Comparison of ENCODE assay signal across 10 cellular contexts in genomic region chr5:75050415-75050814, GRCh38. TPM values are rescaled to one million over a fixed set of nuclear protein-coding genes. Genes with fewer than 3 reads are reported as not detected.
DNase-seq lines count a peak whose midpoint lies in the region; ATAC-seq and TF ChIP-seq lines count a peak whose summit lies in the region.
"Had no signal": no experiment of that assay in that cellular context is flagged by ENCODE, and none has a peak within 500 bp of the region (broad histone marks: within the 10 kb centered on the region; RNA-seq: fewer than 3 reads in every experiment).

No MANE protein-coding gene starts in this region.

- TF ChIP-seq CTCF in osteoblast (IDR thresholded peaks at IDR 0.05; ENCODE audit: extremely low read depth, low read depth, low read length) (peak; percentile 15), tibial artery (IDR thresholded peaks at IDR 0.05) (peak in 1 of 2 experiments; percentile 7)

- H3K27ac ChIP-seq in osteoblast (ENCODE audit: low read depth, low read length) (no peak overlapping the region), tibial artery (peak overlapping the region in 1 of 2 donors; percentile 93)
- H3K27ac ChIP-seq: 22Rv1 had no signal

- H3K4me3 ChIP-seq in osteoblast (ENCODE audit: insufficient read depth, low read length) (no peak overlapping the region), tibial artery (no peak overlapping the region)

- H3K79me2 ChIP-seq in osteoblast (ENCODE audit: insufficient read depth, low read length) = no peaks in the 10 kb centered on the region

- H3K36me3 ChIP-seq in osteoblast (ENCODE audit: insufficient read depth, low read length) (no peaks in the 10 kb centered on the region), tibial artery (peaks cover 0 to 3% (median 0%) of the 10 kb centered on the region in 3 donors)

- intact Hi-C loops in tibial artery (cut with DNase I; ENCODE audit: low total_unique reads) = loop anchor here (5.0 to 10.0 kb wide), 3 partner anchors 184 to 462 kb away; partner anchors contain the start of genes ANKRD31, CERT1, HMGCR and POLK

- no peak overlapping the region for H2AFZ ChIP-seq in osteoblast (ENCODE audit: low read length)

- peaks cover 20% of the 10 kb centered on the region for H3K4me1 ChIP-seq in osteoblast (ENCODE audit: insufficient read depth, low read length)
- H3K4me1 ChIP-seq in tibial artery = peaks cover 0 to 59% (median 21%) of the 10 kb centered on the region in 4 donors

- H3K27me3 ChIP-seq in osteoblast (ENCODE audit: insufficient read depth, low read length) (no peaks in the 10 kb centered on the region), tibial artery (no peaks in the 10 kb centered on the region)

- DNase-seq in DMS53 (lab: John Stamatoyannopoulos, UW) (peak; percentile 48), DMS53 treated with DMSO at 0.1 percent for 48 hours (lab: John Stamatoyannopoulos, UW; ENCODE audit: unreplicated experiment) (no peak), NCI-H524 (lab: John Stamatoyannopoulos, UW) (peak; percentile 5 to 64), cerebellar cortex (ENCODE audit: low spot score) (peak; percentile 76), osteoblast (ENCODE audit: insufficient read length, low spot score, missing footprints) (no peak), tibial artery (no peak)

- no peak overlapping the region for H3K4me2 ChIP-seq in osteoblast (ENCODE audit: insufficient read depth, low read length)

- H3K9me3 ChIP-seq in osteoblast (ENCODE audit: low read depth, low read length) (no peaks in the 10 kb centered on the region), tibial artery (no peaks in the 10 kb centered on the region)

- ATAC-seq in GM21786 (IDR thresholded peaks at IDR 0.05; ENCODE audit: unreplicated experiment) (no peak), GM19395 (IDR thresholded peaks at IDR 0.05; ENCODE audit: unreplicated experiment) (no peak)

- no peaks in the 10 kb centered on the region for H4K20me1 ChIP-seq in osteoblast (ENCODE audit: insufficient read depth, low read length)

RNA-seq across cellular contexts. Expression of gene GCNT4, which starts 1.9 kb away (rescaled TPM):
- 2.5 and 2.7 TPM in 2 replicates for total RNA-seq in osteoblast
- total RNA-seq: HT1080 had no signal

Comparison
In these comparisons a context has a peak if more than half of its experiments do, and no peak if none do; other contexts are left out.
1. DNase-seq: peak in DMS53 (single experiment), NCI-H524 (2 of 2) and cerebellar cortex (single experiment); none in DMS53 treated with DMSO at 0.1 percent for 48 hours (single experiment), osteoblast (single experiment) and tibial artery (0 of 2).